ENCODE assay signal across 29 cellular contexts in genomic region chr4:123972031-123972430, GRCh38.
"Had no signal": no experiment of that assay in that cellular context is flagged by ENCODE, and none has a peak within 500 bp of the region (broad histone marks: within the 10 kb centered on the region; RNA-seq: fewer than 3 reads in every experiment).

No MANE protein-coding gene starts in this region.

- DNase-seq: activated B cell treated with CpG ODN at 0.5 μM for 24 hours; activated CD4-positive, alpha-beta memory T cell treated with anti-CD3 and anti-CD28 coated beads for 36 hours; activated CD4-positive, alpha-beta T cell treated with anti-CD3 and anti-CD28 coated beads for 4 hours; activated CD4-positive, alpha-beta T cell treated with anti-CD3 and anti-CD28 coated beads, Interleukin-2, amount 10 ng/mL, durations not matched to agents 24 days and 14 days; activated CD4-positive, alpha-beta T cell treated with anti-CD3 and anti-CD28 coated beads, Interleukin-2, amount 50 U/mL, for 1 hour; activated CD4-positive, alpha-beta T cell treated with anti-CD3 and anti-CD28 coated beads, Interleukin-2, amount 50 U/mL, for 4 hours; activated CD4-positive, CD25-positive, alpha-beta regulatory T cell treated with anti-CD3 and anti-CD28 coated beads, Interleukin-2, amount 50 U/mL, for 72 hours; activated CD8-positive, alpha-beta memory T cell treated with anti-CD3 and anti-CD28 coated beads, Interleukin-2, amount 50 U/mL, for 4 hours; activated CD8-positive, alpha-beta T cell treated with anti-CD3 and anti-CD28 coated beads for 36 hours; activated effector memory CD4-positive, alpha-beta T cell treated with anti-CD3 and anti-CD28 coated beads, Interleukin-2, amount 50 U/mL, for 16 hours; activated gamma-delta T cell treated with Interleukin-2 at 50 U/mL for 16 hours; activated naive CD4-positive, alpha-beta T cell; activated naive CD4-positive, alpha-beta T cell treated with anti-CD3 and anti-CD28 coated beads for 36 hours; activated naive CD4-positive, alpha-beta T cell treated with anti-CD3 and anti-CD28 coated beads, Interleukin-2, amount 50 U/mL, for 16 hours; activated naive CD8-positive, alpha-beta T cell treated with anti-CD3 and anti-CD28 coated beads for 36 hours; activated T-cell treated with anti-CD3 and anti-CD28 coated beads for 4 hours; activated T-cell treated with anti-CD3 and anti-CD28 coated beads, Interleukin-2, amount 50 U/mL, for 1 hour; activated T-cell treated with anti-CD3 and anti-CD28 coated beads, Interleukin-2, amount 50 U/mL, for 4 hours; activated T-cell treated with anti-CD3 and anti-CD28 coated beads, Interleukin-2, amount 50 U/mL, for 72 hours; adrenal gland; amniotic stem cell; aorta; body of pancreas; brain microvascular endothelial cell; central memory CD4-positive, alpha-beta T cell; T-helper 2 cell; T-helper 9 cell had no signal

- H3K36me3 ChIP-seq: adrenal gland, brain microvascular endothelial cell, breast epithelium had no signal

- H3K4me1 ChIP-seq: body of pancreas, breast epithelium had no signal

- H3K27me3 ChIP-seq: adrenal gland, body of pancreas, brain microvascular endothelial cell, breast epithelium had no signal

- H3K27ac ChIP-seq: adrenal gland, body of pancreas, brain microvascular endothelial cell, breast epithelium, VCaP had no signal

- H3K9me3 ChIP-seq: adrenal gland, body of pancreas, breast epithelium had no signal

- H3K4me3 ChIP-seq: adrenal gland, body of pancreas, breast epithelium had no signal
